In genomic region chr9:89419978-89420394, GRCh38 we compare ENCODE assay signal across 1 cellular context.
TF ChIP-seq lines count a peak whose summit lies in the region.

No MANE protein-coding gene starts in this region.

TF ChIP-seq in GM12878, 131 proteins besides CTCF, POLR2A, EP300 and RAD21 (continued from another document):
- TF ChIP-seq SKIL (IDR thresholded peaks at IDR 0.05; ENCODE audit: low read depth, poor library complexity, severe bottlenecking) (no peak), ZSCAN29 (IDR thresholded peaks at IDR 0.05) (no peak), JUNB (IDR thresholded peaks at IDR 0.05) (peak; percentile 96), MEF2A (IDR thresholded peaks at IDR 0.05; ENCODE audit: insufficient read depth, low read depth, low read length) (0 out of 2 replicates have a peak, but pooled peaks have one; percentile 55), NKRF (conservative IDR thresholded peaks at IDR 0.05) (no peak)
